ENCODE assay signal across 1 cellular context in genomic region chr5:140075371-140075770, GRCh38.
TF ChIP-seq lines count a peak whose summit lies in the region.

No MANE protein-coding gene starts in this region.

TF ChIP-seq in HCT116, 20 proteins besides CTCF, POLR2A, EP300 and RAD21 (continued from another document):
- TF ChIP-seq MAX (IDR thresholded peaks at IDR 0.05), result no peak
- TF ChIP-seq ZNF274 (IDR thresholded peaks at IDR 0.05; ENCODE audit: low read depth, low read length), result no peak
- TF ChIP-seq EZH2 (IDR thresholded peaks at IDR 0.05), result no peak
- TF ChIP-seq YY1 (IDR thresholded peaks at IDR 0.05; ENCODE audit: extremely low read depth, insufficient replicate concordance, low read depth, low read length), result no peak
- no peak for TF ChIP-seq SIN3A (IDR thresholded peaks at IDR 0.05; ENCODE audit: low read depth)
- TF ChIP-seq FOSL1 (IDR thresholded peaks at IDR 0.05; ENCODE audit: low read depth), result no peak
